Comparison of ENCODE assay signal across 9 cellular contexts in the genomic region with DNA sequence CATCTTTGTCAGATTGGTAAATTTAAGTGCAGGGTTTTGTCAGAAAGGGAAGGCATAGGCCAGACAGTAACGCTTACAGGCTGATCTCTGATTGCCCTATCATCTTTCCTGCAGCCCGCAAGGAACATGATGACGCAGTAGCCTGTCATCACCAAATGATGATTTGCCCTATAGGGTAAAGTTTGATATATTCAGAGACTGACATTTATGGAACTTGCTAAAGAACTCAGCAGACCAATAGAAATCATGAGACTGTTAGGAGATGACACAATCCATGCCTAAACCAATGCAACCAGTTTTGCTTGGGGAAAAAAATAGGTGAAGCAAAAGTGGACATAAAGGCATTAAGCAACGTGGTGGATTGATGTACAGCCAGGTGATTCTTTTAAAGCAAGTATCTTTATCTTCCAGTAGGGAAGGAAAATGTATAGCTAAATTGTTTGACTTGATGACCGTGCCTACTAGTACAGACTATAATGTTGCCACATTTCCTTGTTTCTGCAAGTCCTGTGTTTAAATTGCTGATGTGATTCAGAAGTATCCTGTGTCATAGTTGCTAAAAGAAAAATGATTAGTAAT. TPM values are rescaled to one million over a fixed set of nuclear protein-coding genes. Genes with fewer than 3 reads are reported as not detected.
A peak's percentile ranks its signal among the peaks of the same experiment; 100 is the strongest.
DNase-seq lines count a peak whose midpoint lies in the region; ATAC-seq, FAIRE-seq and TF ChIP-seq lines count a peak whose summit lies in the region.
"Had no signal": no experiment of that assay in that cellular context is flagged by ENCODE, and none has a peak within 500 bp of the region (broad histone marks: within the 10 kb centered on the region; RNA-seq: fewer than 3 reads in every experiment).

No MANE protein-coding gene starts in this region.

- H3K79me2 ChIP-seq in OCI-LY1 (ENCODE audit: insufficient read depth, low read length) (peaks cover 67% of the 10 kb centered on the region), osteoblast (ENCODE audit: insufficient read depth, low read length) (peaks cover 74% of the 10 kb centered on the region)

- ATAC-seq in GM18873 (IDR thresholded peaks at IDR 0.05; ENCODE audit: low FRiP score, unreplicated experiment): no peak

- H3K4me3 ChIP-seq in OCI-LY1 (ENCODE audit: low read depth, low read length, poor library complexity, severe bottlenecking) (peak overlapping the region; percentile 61), coronary artery (peak overlapping the region; percentile 76), osteoblast (ENCODE audit: insufficient read depth, low read length) (peak overlapping the region; percentile 86), right atrium auricular region (no peak overlapping the region)

- DNase-seq in GM12891 (ENCODE audit: insufficient read length, low spot score) (no peak), coronary artery (ENCODE audit: low spot score) (no peak), osteoblast (ENCODE audit: insufficient read length, low spot score, missing footprints) (peak; percentile 62), right atrium auricular region (ENCODE audit: low spot score) (no peak), iPS-NIHi11 (ENCODE audit: low spot score) (no peak), NCI-H2107 (lab: John Stamatoyannopoulos, UW) (no peak)
- DNase-seq: retina had no signal

- peak; percentile 13 for FAIRE-seq in GM12891 (lab: Jason Lieb, UNC)

- H4K20me1 ChIP-seq in OCI-LY1 (ENCODE audit: insufficient read depth, low read length) (no peaks in the 10 kb centered on the region), osteoblast (ENCODE audit: insufficient read depth, low read length) (peaks cover 60% of the 10 kb centered on the region)

- H3K9ac ChIP-seq in OCI-LY1 (ENCODE audit: low read length): no peak overlapping the region

- TF ChIP-seq CTCF in OCI-LY1 (IDR thresholded peaks at IDR 0.05; ENCODE audit: low read length): no peak
- no peak for TF ChIP-seq CTCF in coronary artery (IDR thresholded peaks at IDR 0.05)
- TF ChIP-seq CTCF in osteoblast (IDR thresholded peaks at IDR 0.05; ENCODE audit: extremely low read depth, low read depth, low read length): no peak
- no peak for TF ChIP-seq CTCF in right atrium auricular region (IDR thresholded peaks at IDR 0.05)

- H3K9me3 ChIP-seq in OCI-LY1 (ENCODE audit: low read length) (no peaks in the 10 kb centered on the region), osteoblast (ENCODE audit: low read depth, low read length) (no peaks in the 10 kb centered on the region), right atrium auricular region (no peaks in the 10 kb centered on the region)

- H3K27me3 ChIP-seq in OCI-LY1 (ENCODE audit: insufficient read depth, low read length): no peaks in the 10 kb centered on the region
- H3K27me3 ChIP-seq in osteoblast (ENCODE audit: insufficient read depth, low read length): no peaks in the 10 kb centered on the region
- no peaks in the 10 kb centered on the region for H3K27me3 ChIP-seq in right atrium auricular region

- H3K27ac ChIP-seq in OCI-LY1 (ENCODE audit: low read depth, low read length, poor library complexity, severe bottlenecking) (no peak overlapping the region), coronary artery (no peak overlapping the region), osteoblast (ENCODE audit: low read depth, low read length) (peak overlapping the region; percentile 46), right atrium auricular region (no peak overlapping the region)

- H3F3A ChIP-seq in OCI-LY1 (ENCODE audit: insufficient read depth, low read length): no peaks in the 10 kb centered on the region

- TF ChIP-seq POLR2A in GM12891 (IDR thresholded peaks at IDR 0.05; ENCODE audit: low read depth, low read length): no peak

- H3K4me2 ChIP-seq in OCI-LY1 (ENCODE audit: low read length) (peak overlapping the region; percentile 76), osteoblast (ENCODE audit: insufficient read depth, low read length) (peak overlapping the region; percentile 93)

- no peaks in the 10 kb centered on the region for H3K9me2 ChIP-seq in OCI-LY1 (ENCODE audit: low read depth, low read length)

- peaks cover 32% of the 10 kb centered on the region for H3K36me3 ChIP-seq in OCI-LY1 (ENCODE audit: insufficient read depth, low read length)
- H3K36me3 ChIP-seq in osteoblast (ENCODE audit: insufficient read depth, low read length): peaks cover 6% of the 10 kb centered on the region
- H3K36me3 ChIP-seq in right atrium auricular region: no peaks in the 10 kb centered on the region

- H2AFZ ChIP-seq in OCI-LY1 (ENCODE audit: low read length) (no peak overlapping the region), osteoblast (ENCODE audit: low read length) (no peak overlapping the region)

- H3K4me1 ChIP-seq in OCI-LY1 (ENCODE audit: insufficient read depth, low read length, severe bottlenecking) (peaks cover 33% of the 10 kb centered on the region), osteoblast (ENCODE audit: insufficient read depth, low read length) (peaks cover 26% of the 10 kb centered on the region), right atrium auricular region (peaks cover 0 to 45% of the 10 kb centered on the region in 2 donors)

TF ChIP-seq in GM12891, 5 proteins besides CTCF, POLR2A, EP300 and RAD21:
- TF ChIP-seq POU2F2 (IDR thresholded peaks at IDR 0.05; ENCODE audit: low read depth, low read length) (no peak), PAX5 (IDR thresholded peaks at IDR 0.05; ENCODE audit: insufficient read depth, low read length, severe bottlenecking) (no peak), SPI1 (IDR thresholded peaks at IDR 0.05; ENCODE audit: low read depth, low read length) (no peak), POLR2AphosphoS5 (IDR thresholded peaks at IDR 0.05; ENCODE audit: low read depth, low read length) (no peak), TAF1 (IDR thresholded peaks at IDR 0.05; ENCODE audit: low read depth, low read length) (no peak)

RNA-seq across cellular contexts. Expression of a gene that starts 2.4 kb away (rescaled TPM):
- 21.4 TPM for polyA plus RNA-seq in GM12891 (2012; ENCODE audit: low read depth, missing spikeins)
- total RNA-seq in osteoblast: 17.7 and 19.2 TPM in 2 replicates
- 10 to 100 TPM; 10.8 to 15.5 TPM for total RNA-seq in right atrium auricular region

Comparison
In these comparisons a context has a peak if more than half of its experiments do, and no peak if none do; other contexts are left out.
1. H3K4me3 ChIP-seq: peak in OCI-LY1 (single experiment), coronary artery (single experiment) and osteoblast (single experiment); none in right atrium auricular region (0 of 2).